11 cellular contexts compared by ENCODE assay signal in the genomic region with DNA sequence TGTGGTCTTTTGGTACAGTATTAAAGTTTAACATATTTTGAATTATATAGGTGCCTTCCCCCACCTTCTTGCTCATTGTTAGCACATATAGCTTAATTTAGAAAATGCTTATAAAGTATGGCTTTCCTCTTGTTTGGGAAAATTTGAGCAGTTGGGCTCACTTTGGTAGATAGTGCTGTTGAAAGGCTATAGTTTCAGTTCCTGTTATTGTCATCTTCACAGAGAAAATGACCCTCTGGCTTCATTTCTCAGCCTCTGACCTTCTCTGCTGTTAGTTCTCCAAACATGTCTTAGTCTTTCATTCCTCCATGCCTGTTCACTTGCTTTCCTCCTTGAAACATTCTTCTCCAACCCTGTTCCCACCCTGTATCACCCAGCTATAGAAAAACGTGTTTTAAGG.
DNase-seq lines count a peak whose midpoint lies in the region; ATAC-seq and TF ChIP-seq lines count a peak whose summit lies in the region.
"Had no signal": no experiment of that assay in that cellular context is flagged by ENCODE, and none has a peak within 500 bp of the region (broad histone marks: within the 10 kb centered on the region; RNA-seq: fewer than 3 reads in every experiment).

No MANE protein-coding gene starts in this region.

- DNase-seq in NOMO-1 treated with DMSO at 0.1 percent for 48 hours (lab: John Stamatoyannopoulos, UW; ENCODE audit: unreplicated experiment) (peak; percentile 90), COLO829 (ENCODE audit: low spot score) (no peak), AML-193 (lab: John Stamatoyannopoulos, UW) (no peak), GDM1 (lab: John Stamatoyannopoulos, UW) (no peak), mucosa of gallbladder (ENCODE audit: low spot score) (no peak)
- DNase-seq: BE2C, NCI-H510A treated with DMSO at 0.1 percent for 48 hours, T-cell had no signal

- TF ChIP-seq POLR2A in GM18505 (IDR thresholded peaks at IDR 0.05; ENCODE audit: borderline replicate concordance, extremely low read depth, insufficient read depth, insufficient read length) = no peak

- ATAC-seq in GM18505 (IDR thresholded peaks at IDR 0.05; ENCODE audit: unreplicated experiment) = peak; percentile 85
- peak; percentile 88 for ATAC-seq in GM21381 (IDR thresholded peaks at IDR 0.05; ENCODE audit: unreplicated experiment)
- peak; percentile 64 for ATAC-seq in HG03045 (IDR thresholded peaks at IDR 0.05; ENCODE audit: unreplicated experiment)
- ATAC-seq: T-cell had no signal
